ENCODE assay signal across 10 cellular contexts in genomic region chr16:27273670-27274522, GRCh38. TPM values are rescaled to one million over a fixed set of nuclear protein-coding genes. Genes with fewer than 3 reads are reported as not detected.
DNase-seq lines count a peak whose midpoint lies in the region; ATAC-seq, FAIRE-seq and TF ChIP-seq lines count a peak whose summit lies in the region.
"Had no signal": no experiment of that assay in that cellular context is flagged by ENCODE, and none has a peak within 500 bp of the region (broad histone marks: within the 10 kb centered on the region; RNA-seq: fewer than 3 reads in every experiment).

No MANE protein-coding gene starts in this region.

- POLR2A ChIA-PET in CD8-positive, alpha-beta T cell (lab: Charles Lee), result interaction anchor here (0.8 to 1.4 kb wide), 5 partner anchors 10 to 78 kb away, joined by 3 to 6 read pairs (median 4); no protein-coding TSS in a partner anchor

- CTCF ChIA-PET in CD8-positive, alpha-beta T cell (lab: Charles Lee), result interaction anchor here (0.8 to 1.9 kb wide), 4 partner anchors 39 to 95 kb away, joined by 3 to 8 read pairs (median 6); no protein-coding TSS in a partner anchor

- peaks cover 32% of the 10 kb centered on the region for H3K4me1 Mint-ChIP-seq in CD8-positive, alpha-beta T cell (ENCODE audit: low read depth)
- peaks cover 30% of the 10 kb centered on the region for H3K4me1 Mint-ChIP-seq in activated T-helper 17 cell treated with anti-CD3 and anti-CD28 coated beads, Interleukin-2, amount 50 U/mL, for 72 hours

- no peak for TF ChIP-seq CTCF in CD8-positive, alpha-beta T cell (IDR thresholded peaks at IDR 0.05)
- no peak for TF ChIP-seq CTCF in D721Med (IDR thresholded peaks at IDR 0.05; ENCODE audit: insufficient read depth, missing control alignments)

- H3K27me3 Mint-ChIP-seq in CD8-positive, alpha-beta T cell (ENCODE audit: low read depth), result no peaks in the 10 kb centered on the region
- no peaks in the 10 kb centered on the region for H3K27me3 Mint-ChIP-seq in activated T-helper 17 cell treated with anti-CD3 and anti-CD28 coated beads, Interleukin-2, amount 50 U/mL, for 72 hours

- peak; percentile 44 for ATAC-seq in CD8-positive, alpha-beta T cell
- peak; percentile 85 for ATAC-seq in activated T-helper 17 cell treated with anti-CD3 and anti-CD28 coated beads, Interleukin-2, amount 50 U/mL, for 72 hours (replicated peaks)
- ATAC-seq: left cardiac atrium had no signal

- no peaks in the 10 kb centered on the region for H3K27me3 ChIP-seq in CD8-positive, alpha-beta T cell (ENCODE audit: insufficient read depth, low read length)

- peak overlapping the region; percentile 2 for H3K4me3 ChIP-seq in CD8-positive, alpha-beta T cell (ENCODE audit: low read depth, low read length)

- peak overlapping the region; percentile 12 for H3K4me3 Mint-ChIP-seq in CD8-positive, alpha-beta T cell
- peak overlapping the region; percentile 62 for H3K4me3 Mint-ChIP-seq in activated T-helper 17 cell treated with anti-CD3 and anti-CD28 coated beads, Interleukin-2, amount 50 U/mL, for 72 hours

- no peaks in the 10 kb centered on the region for H3K36me3 Mint-ChIP-seq in CD8-positive, alpha-beta T cell
- peaks cover under 1% of the 10 kb centered on the region for H3K36me3 Mint-ChIP-seq in activated T-helper 17 cell treated with anti-CD3 and anti-CD28 coated beads, Interleukin-2, amount 50 U/mL, for 72 hours (ENCODE audit: low read depth)

- peaks cover 37% of the 10 kb centered on the region for H3K4me1 ChIP-seq in CD8-positive, alpha-beta T cell (ENCODE audit: insufficient read depth, low read length)

- H3K27ac Mint-ChIP-seq in CD8-positive, alpha-beta T cell, result peak overlapping the region; percentile 66
- H3K27ac Mint-ChIP-seq in activated T-helper 17 cell treated with anti-CD3 and anti-CD28 coated beads, Interleukin-2, amount 50 U/mL, for 72 hours, result peak overlapping the region; percentile 89

- no peak overlapping the region for H3K27ac ChIP-seq in CD8-positive, alpha-beta T cell (ENCODE audit: low read depth, low read length)

- no peaks in the 10 kb centered on the region for H3K36me3 ChIP-seq in CD8-positive, alpha-beta T cell (ENCODE audit: insufficient read depth, low read length)

- no peak for FAIRE-seq in D721Med (lab: Jason Lieb, UNC)

- H3K9me3 Mint-ChIP-seq in CD8-positive, alpha-beta T cell, result no peaks in the 10 kb centered on the region
- peaks cover 3% of the 10 kb centered on the region for H3K9me3 Mint-ChIP-seq in activated T-helper 17 cell treated with anti-CD3 and anti-CD28 coated beads, Interleukin-2, amount 50 U/mL, for 72 hours

- intact Hi-C loops in CD8-positive, alpha-beta T cell (cut with DNase I, micrococcal nuclease), result no loop called here

- no peaks in the 10 kb centered on the region for H3K9me3 ChIP-seq in CD8-positive, alpha-beta T cell (ENCODE audit: low read length)

- peak in 2 of 7 experiments; percentile 19 to 33 for DNase-seq in CD8-positive, alpha-beta T cell
- DNase-seq in HuH-7 (ENCODE audit: low spot score) (peak; percentile 59), mucosa of gallbladder (ENCODE audit: low spot score) (peak; percentile 34), cerebellar nuclear complex (lab: John Stamatoyannopoulos, UW) (no peak), D721Med (ENCODE audit: insufficient read length, low spot score) (no peak), AML-193 (lab: John Stamatoyannopoulos, UW) (no peak), NCI-H2081 treated with DMSO at 0.1 percent for 48 hours (lab: John Stamatoyannopoulos, UW) (no peak)
- DNase-seq: left cardiac atrium, NCI-H1417 had no signal

RNA-seq across cellular contexts. Expression of gene NSMCE1, which starts 5.3 kb away (rescaled TPM):
- 10 to 100 TPM; 29.6 to 30.1 TPM for total RNA-seq in CD8-positive, alpha-beta T cell
- 10 to 100 TPM; 59.6 to 99.8 TPM for total RNA-seq in activated T-helper 17 cell treated with anti-CD3 and anti-CD28 coated beads, Interleukin-2, amount 50 U/mL, for 72 hours
- total RNA-seq in mucosa of gallbladder, result 72.0 TPM

RNA-seq across cellular contexts. Expression of gene IL4R, which starts 39.9 kb away (rescaled TPM):
- total RNA-seq in CD8-positive, alpha-beta T cell, result 100 to 1,000 TPM; 224 to 240 TPM
- total RNA-seq in activated T-helper 17 cell treated with anti-CD3 and anti-CD28 coated beads, Interleukin-2, amount 50 U/mL, for 72 hours, result 100 to 1,000 TPM; 163 to 216 TPM
- total RNA-seq in mucosa of gallbladder, result 74.2 TPM

Comparison
In these comparisons a context has a peak if more than half of its experiments do, and no peak if none do; other contexts are left out.
1. DNase-seq: peak in HuH-7 (single experiment) and mucosa of gallbladder (single experiment); none in cerebellar nuclear complex (0 of 2), D721Med (single experiment), AML-193 (0 of 2) and NCI-H2081 treated with DMSO at 0.1 percent for 48 hours (single experiment).